Comparison of ENCODE assay signal across 8 cellular contexts in the genomic region with DNA sequence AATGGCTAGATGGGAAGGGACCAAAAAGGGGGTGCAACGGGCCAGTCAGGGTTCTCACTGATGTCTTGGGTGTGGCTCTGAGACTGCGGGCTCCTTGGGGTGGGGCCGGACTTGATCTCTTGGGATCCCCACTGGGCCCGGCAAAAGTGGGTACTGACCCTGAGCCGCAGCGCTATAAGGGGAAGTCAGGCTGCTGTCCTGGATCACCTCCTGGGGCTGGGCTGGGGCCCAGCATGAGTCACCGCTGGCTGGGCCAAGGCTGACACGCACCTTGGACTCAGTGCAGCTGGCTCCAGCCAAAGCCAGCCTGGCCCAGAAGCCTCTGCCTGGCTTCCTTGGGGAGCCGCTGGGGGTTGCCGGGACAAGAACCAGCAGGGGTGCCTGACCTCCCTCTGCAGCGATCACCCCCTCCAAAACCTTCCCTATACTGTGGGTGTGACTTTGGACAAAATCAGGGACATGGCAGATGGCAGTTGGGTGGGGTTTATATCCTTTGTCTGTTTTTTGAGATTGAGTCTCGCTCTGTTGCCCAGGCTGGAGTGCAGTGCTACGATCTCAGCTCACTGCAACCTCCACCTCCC. TPM values are rescaled to one million over a fixed set of nuclear protein-coding genes. Genes with fewer than 3 reads are reported as not detected.
DNase-seq lines count a peak whose midpoint lies in the region; TF ChIP-seq lines count a peak whose summit lies in the region.
"Had no signal": no experiment of that assay in that cellular context is flagged by ENCODE, and none has a peak within 500 bp of the region (broad histone marks: within the 10 kb centered on the region; RNA-seq: fewer than 3 reads in every experiment).

No MANE protein-coding gene starts in this region.

- WGBS in SK-N-SH (ENCODE audit: low lambda C conversion rate) = 82% methylated on average over 3 of the region's 13 CpGs

- TF ChIP-seq EP300 in SK-N-SH (IDR thresholded peaks at IDR 0.05; ENCODE audit: borderline replicate concordance in 1 of 2, low read depth in 1 of 2, low read length in 1 of 2) = peak in 1 of 2 experiments; percentile 51; a peak in 1 of 4 replicates

- 0 out of 2 replicates have a peak, but pooled peaks have one; percentile 17 for TF ChIP-seq CTCF in HFFc6 (IDR thresholded peaks at IDR 0.05)
- no peak for TF ChIP-seq CTCF in SK-N-SH (IDR thresholded peaks at IDR 0.05)
- no peak for TF ChIP-seq CTCF in epithelial cell of esophagus (IDR thresholded peaks at IDR 0.05; ENCODE audit: insufficient read depth, low read depth, low read length, missing control alignments)
- TF ChIP-seq CTCF in GM10248 (IDR thresholded peaks at IDR 0.05; ENCODE audit: control extremely low read depth, extremely low read depth, low read depth, missing control alignments) = no peak

- H3K27me3 ChIP-seq in SK-N-SH (ENCODE audit: insufficient read depth) (no peaks in the 10 kb centered on the region), mucosa of stomach (ENCODE audit: control insufficient read depth, insufficient read depth, low read length) (no peaks in the 10 kb centered on the region)

- H2AFZ ChIP-seq in SK-N-SH (ENCODE audit: low read depth) = no peak overlapping the region

- CTCF ChIA-PET in SK-N-SH (lab: Yijun Ruan, JAX) = interaction anchor here (0.8 to 13.0 kb wide), 6 partner anchors 19 to 113 kb away, joined by 3 to 216 read pairs (median 4); partner anchors contain the start of gene LSM4
- CTCF ChIA-PET in GM10248 (lab: Yijun Ruan, JAX) = interaction anchor here (0.8 to 8.3 kb wide), 10 partner anchors 23 to 135 kb away, joined by 3 to 171 read pairs (median 4); partner anchors contain the start of gene LSM4

- POLR2A ChIA-PET in SK-N-SH (lab: Yijun Ruan, JAX) (interaction anchor here (0.7 to 2.1 kb wide), 6 partner anchors 21 to 249 kb away, joined by 3 to 6 read pairs (median 4); partner anchors contain the start of gene LSM4), GM10248 (lab: Yijun Ruan, JAX) (interaction anchor here (0.7 to 2.0 kb wide), 8 partner anchors 10 to 71 kb away, joined by 3 to 11 read pairs (median 6); partner anchors contain the start of genes LSM4 and RAB3A)

- H3K36me3 Mint-ChIP-seq in HFFc6 (ENCODE audit: low read depth) = peaks cover 19% of the 10 kb centered on the region

- H3K36me3 ChIP-seq in SK-N-SH (replicated peaks in 1 of 2; ENCODE audit: control insufficient read depth in 1 of 2, insufficient read depth in 2 of 2, low read length in 1 of 2) = peaks cover 4 to 18% of the 10 kb centered on the region in 2 experiments
- peaks cover 7% of the 10 kb centered on the region for H3K36me3 ChIP-seq in mucosa of stomach (ENCODE audit: control insufficient read depth, insufficient read depth, low read length)

- H3K9ac ChIP-seq in SK-N-SH (peak overlapping the region; percentile 5; the same call in 1 of the 2 replicates), mucosa of stomach (ENCODE audit: low read length) (peak overlapping the region; percentile 42)

- peaks cover 75% of the 10 kb centered on the region for H3K27me3 Mint-ChIP-seq in HFFc6 (ENCODE audit: insufficient read depth)
- H3K27me3 Mint-ChIP-seq: activated B cell treated with CpG ODN at 0.5 μM for 24 hours had no signal

- peak overlapping the region in 1 of 2 experiments; percentile 36; a peak in 2 of 4 replicates for H3K27ac ChIP-seq in SK-N-SH (ENCODE audit: low read depth in 2 of 2, low read length in 1 of 2)

- peak overlapping the region; percentile 76 for H3K4me3 Mint-ChIP-seq in HFFc6
- H3K4me3 Mint-ChIP-seq: activated B cell treated with CpG ODN at 0.5 μM for 24 hours had no signal

- DNase-seq in HFFc6 (peak; percentile 89), SK-N-SH (no peak), epithelial cell of esophagus (ENCODE audit: low read depth) (peak; percentile 77), germinal center (ENCODE audit: low spot score) (no peak), GM10248 (ENCODE audit: extremely low spot score) (no peak)
- DNase-seq in activated CD4-positive, CD25-positive, alpha-beta regulatory T cell (lab: John Stamatoyannopoulos, UW) = no peak
- DNase-seq: activated B cell treated with CpG ODN at 0.5 μM for 24 hours had no signal

- H3K79me2 ChIP-seq in SK-N-SH (ENCODE audit: insufficient read depth) = peaks cover 62% of the 10 kb centered on the region

- H3K4me1 Mint-ChIP-seq in HFFc6 (ENCODE audit: low read depth) = peaks cover 43% of the 10 kb centered on the region

- H4K20me1 ChIP-seq in SK-N-SH (ENCODE audit: insufficient read depth) = peaks cover 90% of the 10 kb centered on the region

- 0 out of 4 replicates have a peak overlapping the region, but pooled peaks of 1 of the 2 experiments have one; percentile 1 for H3K4me3 ChIP-seq in SK-N-SH (ENCODE audit: low read depth in 2 of 2, low read length in 1 of 2)
- H3K4me3 ChIP-seq in epithelial cell of esophagus (ENCODE audit: low read length) = no peak overlapping the region
- no peak overlapping the region for H3K4me3 ChIP-seq in mucosa of stomach (ENCODE audit: low read length)

- no peaks in the 10 kb centered on the region for H3K9me3 ChIP-seq in SK-N-SH
- no peaks in the 10 kb centered on the region for H3K9me3 ChIP-seq in mucosa of stomach (ENCODE audit: control insufficient read depth, low read length)

- no peak for TF ChIP-seq RAD21 in SK-N-SH (IDR thresholded peaks at IDR 0.05; ENCODE audit: low read length)

- H3K27ac Mint-ChIP-seq in HFFc6 = peak overlapping the region; percentile 89
- H3K27ac Mint-ChIP-seq: activated B cell treated with CpG ODN at 0.5 μM for 24 hours had no signal

- H3K4me2 ChIP-seq in SK-N-SH = peak overlapping the region; percentile 47

- H3K9me2 ChIP-seq in SK-N-SH = no peaks in the 10 kb centered on the region

- H3F3A ChIP-seq in SK-N-SH (replicated peaks; ENCODE audit: insufficient read depth) = peaks cover 32% of the 10 kb centered on the region

- H3K4me1 ChIP-seq in SK-N-SH (ENCODE audit: control insufficient read depth in 1 of 2, insufficient read depth in 2 of 2, low read depth in 1 of 2, low read length in 1 of 2) (peaks cover 8 to 9% of the 10 kb centered on the region in 2 experiments; a peak in 3 of 4 replicates), mucosa of stomach (ENCODE audit: control insufficient read depth, insufficient read depth, low read length) (peaks cover 53% of the 10 kb centered on the region)

- peaks cover 12% of the 10 kb centered on the region; the same call in 1 of the 2 replicates for H3K9me3 Mint-ChIP-seq in HFFc6
- H3K9me3 Mint-ChIP-seq: activated B cell treated with CpG ODN at 0.5 μM for 24 hours had no signal

TF ChIP-seq in SK-N-SH, 30 proteins besides CTCF, POLR2A, EP300 and RAD21 (continues in another document):
- TF ChIP-seq NFIC (IDR thresholded peaks at IDR 0.05; ENCODE audit: borderline replicate concordance) (peak; percentile 92), REST (IDR thresholded peaks at IDR 0.05; ENCODE audit: low read depth, low read length) (0 out of 2 replicates have a peak, but pooled peaks have one; percentile 53), RCOR1 (IDR thresholded peaks at IDR 0.05; ENCODE audit: low read length) (no peak), SMC3 (IDR thresholded peaks at IDR 0.05; ENCODE audit: low read depth, low read length) (no peak), FOSL2 (IDR thresholded peaks at IDR 0.05; ENCODE audit: borderline replicate concordance, low read depth) (peak; percentile 94), ELF1 (IDR thresholded peaks at IDR 0.05) (peak; percentile 46; the same call in 1 of the 2 replicates), SIN3A (IDR thresholded peaks at IDR 0.05; ENCODE audit: borderline replicate concordance, low read depth, low read length) (peak; percentile 52; the same call in 1 of the 2 replicates)

RNA-seq across cellular contexts. Expression of gene IQCN, which starts 0.6 kb away (rescaled TPM):
- total RNA-seq in HFFc6 (2021; fragmentation: NEBNext Ultra II Directional; extraction: Animal tissue kit (Norgen Biotek cat#: 25700)) = under 1 TPM; 0.40 to 0.87 (median 0.55) TPM
- polyA plus RNA-seq in SK-N-SH (2012; rRNA removed) = 1.9 and 2.5 TPM in 2 replicates
- polyA plus RNA-seq in SK-N-SH (2012; cell fraction: cytosol; rRNA removed) = 0.19 and 0.41 TPM in 2 replicates
- 16.0 and 19.5 TPM in 2 replicates for polyA plus RNA-seq in SK-N-SH (2012; cell fraction: nucleus; rRNA removed)

RNA-seq across cellular contexts. Expression of gene JUND, which starts 6.6 kb away (rescaled TPM):
- 10 to 100 TPM; 70.3 to 99.9 (median 91.7) TPM for total RNA-seq in HFFc6 (2021; fragmentation: NEBNext Ultra II Directional; extraction: Animal tissue kit (Norgen Biotek cat#: 25700))
- 92.5 and 115 TPM in 2 replicates for polyA plus RNA-seq in SK-N-SH (2012; rRNA removed)
- 55.4 and 101 TPM in 2 replicates for polyA plus RNA-seq in SK-N-SH (2012; cell fraction: cytosol; rRNA removed)
- 125 and 131 TPM in 2 replicates for polyA plus RNA-seq in SK-N-SH (2012; cell fraction: nucleus; rRNA removed)

RNA-seq across cellular contexts. Expression of gene LSM4, which starts 48.0 kb away (rescaled TPM):
- 100 to 1,000 TPM; 175 to 217 (median 202) TPM for total RNA-seq in HFFc6 (2021; fragmentation: NEBNext Ultra II Directional; extraction: Animal tissue kit (Norgen Biotek cat#: 25700))
- 235 and 277 TPM in 2 replicates for polyA plus RNA-seq in SK-N-SH (2012; rRNA removed)
- polyA plus RNA-seq in SK-N-SH (2012; cell fraction: cytosol; rRNA removed) = 193 and 249 TPM in 2 replicates
- 104 and 192 TPM in 2 replicates for polyA plus RNA-seq in SK-N-SH (2012; cell fraction: nucleus; rRNA removed)

RNA-seq across cellular contexts. Expression of gene PDE4C, which starts 48.6 kb away (rescaled TPM):
- under 1 TPM in 1 of 6 experiments, not detected in 5; 0.14 TPM for total RNA-seq in HFFc6 (2021; fragmentation: NEBNext Ultra II Directional; extraction: Animal tissue kit (Norgen Biotek cat#: 25700))
- polyA plus RNA-seq in SK-N-SH (2012; rRNA removed) = 0.36 and 1.0 TPM in 2 replicates
- 0.05 and 0.26 TPM in 2 replicates for polyA plus RNA-seq in SK-N-SH (2012; cell fraction: cytosol; rRNA removed)
- polyA plus RNA-seq in SK-N-SH (2012; cell fraction: nucleus; rRNA removed) = 4.1 and 8.2 TPM in 2 replicates
- total RNA-seq: activated B cell treated with CpG ODN at 0.5 μM for 24 hours had no signal

Comparison
In these comparisons a context has a peak if more than half of its experiments do, and no peak if none do; other contexts are left out.
1. DNase-seq: peak in HFFc6 (single experiment) and epithelial cell of esophagus (single experiment); none in SK-N-SH (single experiment), germinal center (single experiment), GM10248 (single experiment) and activated CD4-positive, CD25-positive, alpha-beta regulatory T cell (0 of 4).